ENCODE assay signal across 17 cellular contexts in genomic region chr22:44663256-44663999, GRCh38. TPM values are rescaled to one million over a fixed set of nuclear protein-coding genes. Genes with fewer than 3 reads are reported as not detected.
DNase-seq lines count a peak whose midpoint lies in the region; ATAC-seq and TF ChIP-seq lines count a peak whose summit lies in the region.
"Had no signal": no experiment of that assay in that cellular context is flagged by ENCODE, and none has a peak within 500 bp of the region (broad histone marks: within the 10 kb centered on the region; RNA-seq: fewer than 3 reads in every experiment).

No MANE protein-coding gene starts in this region.

- no peak for TF ChIP-seq EP300 in SK-N-SH (IDR thresholded peaks at IDR 0.05; ENCODE audit: borderline replicate concordance in 1 of 2, low read depth in 1 of 2, low read length in 1 of 2)
- no peak for TF ChIP-seq EP300 in sigmoid colon (IDR thresholded peaks at IDR 0.05)

- no peaks in the 10 kb centered on the region for H3K9me2 ChIP-seq in SK-N-SH
- H3K9me2 ChIP-seq in Loucy (replicated peaks; ENCODE audit: low read depth, low read length) = no peaks in the 10 kb centered on the region

- peak overlapping the region; percentile 70 to 74 for H3K4me3 Mint-ChIP-seq in effector memory CD8-positive, alpha-beta T cell

- H3K4me2 ChIP-seq in SK-N-SH (no peak overlapping the region), Loucy (ENCODE audit: low read depth, low read length, poor library complexity, severe bottlenecking) (peak overlapping the region; percentile 55)

- H2AFZ ChIP-seq in SK-N-SH (ENCODE audit: low read depth) (no peak overlapping the region), Loucy (ENCODE audit: low read length) (no peak overlapping the region)

- ATAC-seq in SK-N-SH treated with all-trans-retinoic acid at 6 μM for 48 hours = no peak
- no peak for ATAC-seq in effector memory CD8-positive, alpha-beta T cell (replicated peaks)
- ATAC-seq in GM19467 (IDR thresholded peaks at IDR 0.05; ENCODE audit: unreplicated experiment) = no peak
- no peak for ATAC-seq in HG02885 (IDR thresholded peaks at IDR 0.05; ENCODE audit: poor library complexity, unreplicated experiment)
- ATAC-seq: gastrocnemius medialis had no signal

- CTCF ChIA-PET in SK-N-SH (lab: Yijun Ruan, JAX) = interaction anchor here (0.6 to 1.8 kb wide), 4 partner anchors 22 to 585 kb away, joined by 3 to 5 read pairs (median 4); no protein-coding TSS in a partner anchor

- no peak for TF ChIP-seq POLR2A in sigmoid colon (IDR thresholded peaks at IDR 0.05)

- TF ChIP-seq RAD21 in SK-N-SH (IDR thresholded peaks at IDR 0.05; ENCODE audit: low read length) = no peak

- intact Hi-C loops in sigmoid colon (cut with DNase I) = no loop called here

- H3K4me1 Mint-ChIP-seq in effector memory CD8-positive, alpha-beta T cell (ENCODE audit: low read depth in 2 of 2) = peaks cover 44 to 52% of the 10 kb centered on the region in 2 donors

- no peak overlapping the region for H3K4me3 ChIP-seq in SK-N-SH (ENCODE audit: low read depth in 2 of 2, low read length in 1 of 2)
- peak overlapping the region; percentile 1 for H3K4me3 ChIP-seq in Loucy (ENCODE audit: low read length, poor library complexity, severe bottlenecking)
- no peak overlapping the region for H3K4me3 ChIP-seq in sigmoid colon
- H3K4me3 ChIP-seq: gastrocnemius medialis, left lung, thyroid gland had no signal

- H3K9me3 ChIP-seq in SK-N-SH = no peaks in the 10 kb centered on the region
- H3K9me3 ChIP-seq in Loucy (ENCODE audit: insufficient read depth, low read depth, low read length) = no peaks in the 10 kb centered on the region
- H3K9me3 ChIP-seq in sigmoid colon = no peaks in the 10 kb centered on the region
- H3K9me3 ChIP-seq: gastrocnemius medialis, thyroid gland had no signal

- no peaks in the 10 kb centered on the region for H3K27me3 ChIP-seq in SK-N-SH (ENCODE audit: insufficient read depth)
- H3K27me3 ChIP-seq in Loucy (ENCODE audit: insufficient read depth, low read length, poor library complexity, severe bottlenecking) = no peaks in the 10 kb centered on the region
- peaks cover 0 to 4% (median 0%) of the 10 kb centered on the region in 3 donors for H3K27me3 ChIP-seq in sigmoid colon
- H3K27me3 ChIP-seq: gastrocnemius medialis, thyroid gland had no signal

- H3K36me3 ChIP-seq in SK-N-SH (replicated peaks in 1 of 2; ENCODE audit: control insufficient read depth in 1 of 2, insufficient read depth in 2 of 2, low read length in 1 of 2) = no peaks in the 10 kb centered on the region
- H3K36me3 ChIP-seq in Loucy (ENCODE audit: insufficient read depth, low read length) = no peaks in the 10 kb centered on the region
- H3K36me3 ChIP-seq in sigmoid colon = no peaks in the 10 kb centered on the region
- H3K36me3 ChIP-seq: gastrocnemius medialis, left lung, thyroid gland had no signal

- H3K27ac Mint-ChIP-seq in effector memory CD8-positive, alpha-beta T cell = peak overlapping the region; percentile 87 to 88
- H3K27ac Mint-ChIP-seq: activated T-cell treated with anti-CD3 and anti-CD28 coated beads, Interleukin-2, amount 50 U/mL, for 72 hours had no signal

- H3K9me3 Mint-ChIP-seq in effector memory CD8-positive, alpha-beta T cell = no peaks in the 10 kb centered on the region
- H3K9me3 Mint-ChIP-seq: activated T-cell treated with anti-CD3 and anti-CD28 coated beads, Interleukin-2, amount 50 U/mL, for 72 hours; stimulated activated effector memory CD8-positive, alpha-beta T cell treated with anti-CD3 and anti-CD28 coated beads, Interleukin-12 subunit alpha, Interleukin-12 subunit beta, amount 100 ng/mL, for 72 hours had no signal

- WGBS in SK-N-SH (ENCODE audit: low lambda C conversion rate) = 45% methylated on average over 5 of the region's 5 CpGs
- 78 to 89% methylated on average over 5 of the region's 5 CpGs for WGBS in sigmoid colon, 2 donors

- DNase-seq in SK-N-SH (peak; percentile 6), sigmoid colon (peak; percentile 60), NCI-H1092 treated with DMSO at 0.1 percent for 48 hours (lab: John Stamatoyannopoulos, UW) (no peak)
- no peak for DNase-seq in effector memory CD8-positive, alpha-beta T cell
- DNase-seq: NCI-H1105, NCI-H2081 had no signal

- H3K27me3 Mint-ChIP-seq in effector memory CD8-positive, alpha-beta T cell = no peaks in the 10 kb centered on the region

- no peaks in the 10 kb centered on the region for H3F3A ChIP-seq in SK-N-SH (replicated peaks; ENCODE audit: insufficient read depth)
- H3F3A ChIP-seq in Loucy (ENCODE audit: low read depth) = no peaks in the 10 kb centered on the region

- H3K27ac ChIP-seq in SK-N-SH (ENCODE audit: low read depth in 2 of 2, low read length in 1 of 2) = no peak overlapping the region
- no peak overlapping the region for H3K27ac ChIP-seq in sigmoid colon
- H3K27ac ChIP-seq: 22Rv1, epithelial cell of prostate, gastrocnemius medialis had no signal

- POLR2A ChIA-PET in SK-N-SH (lab: Yijun Ruan, JAX) = no interaction called here

- peaks cover 24% of the 10 kb centered on the region for H3K36me3 Mint-ChIP-seq in effector memory CD8-positive, alpha-beta T cell (ENCODE audit: insufficient read depth)

- H4K20me1 ChIP-seq in SK-N-SH (ENCODE audit: insufficient read depth) (no peaks in the 10 kb centered on the region), Loucy (ENCODE audit: insufficient read depth, low read length, poor library complexity, severe bottlenecking) (no peaks in the 10 kb centered on the region)

- TF ChIP-seq CTCF in SK-N-SH (IDR thresholded peaks at IDR 0.05) = no peak
- no peak for TF ChIP-seq CTCF in Loucy (conservative IDR thresholded peaks at IDR 0.05; ENCODE audit: low read length)
- TF ChIP-seq CTCF in sigmoid colon (IDR thresholded peaks at IDR 0.05) = no peak

- H3K4me1 ChIP-seq in SK-N-SH (ENCODE audit: control insufficient read depth in 1 of 2, insufficient read depth in 2 of 2, low read depth in 1 of 2, low read length in 1 of 2) (peaks cover 0 to 21% of the 10 kb centered on the region in 2 experiments; a peak in 1 of 4 replicates), Loucy (ENCODE audit: insufficient read depth, low read length, poor library complexity, severe bottlenecking) (peaks cover 50% of the 10 kb centered on the region), sigmoid colon (peaks cover 0 to 27% (median 15%) of the 10 kb centered on the region in 4 donors)

- H3K79me2 ChIP-seq in SK-N-SH (ENCODE audit: insufficient read depth) (no peaks in the 10 kb centered on the region), Loucy (ENCODE audit: insufficient read depth, low read length) (no peaks in the 10 kb centered on the region)

- H3K9ac ChIP-seq in SK-N-SH (no peak overlapping the region), Loucy (ENCODE audit: low read depth, low read length, poor library complexity, severe bottlenecking) (peak overlapping the region; percentile 61)

TF ChIP-seq in SK-N-SH, 30 proteins besides CTCF, POLR2A, EP300 and RAD21 (continues in another document):
- TF ChIP-seq FOXM1 (IDR thresholded peaks at IDR 0.05; ENCODE audit: low read depth) (no peak), ELF1 (IDR thresholded peaks at IDR 0.05) (no peak), USF1 (IDR thresholded peaks at IDR 0.05; ENCODE audit: borderline replicate concordance, low read depth) (no peak), IRF3 (IDR thresholded peaks at IDR 0.05; ENCODE audit: low read depth, low read length) (no peak)

TF ChIP-seq in SK-N-SH treated with all-trans-retinoic acid at 6 μM for 48 hours, 23 proteins besides CTCF, POLR2A, EP300 and RAD21 (continues in another document):
- TF ChIP-seq CSRNP3 (CRISPR knock-in tag; IDR thresholded peaks at IDR 0.05) (no peak), ISL1 (CRISPR knock-in tag; IDR thresholded peaks at IDR 0.05) (no peak), ZC3H10 (CRISPR knock-in tag; IDR thresholded peaks at IDR 0.05) (no peak), SNAI2 (CRISPR knock-in tag; IDR thresholded peaks at IDR 0.05) (no peak), CSDC2 (CRISPR knock-in tag; IDR thresholded peaks at IDR 0.05) (no peak), ZNF70 (CRISPR knock-in tag; IDR thresholded peaks at IDR 0.05) (no peak), PPARA (CRISPR knock-in tag; IDR thresholded peaks at IDR 0.05; ENCODE audit: borderline replicate concordance) (no peak), PATZ1 (CRISPR knock-in tag; IDR thresholded peaks at IDR 0.05; ENCODE audit: borderline replicate concordance) (no peak), RARB (CRISPR knock-in tag; IDR thresholded peaks at IDR 0.05) (no peak), TOX (CRISPR knock-in tag; IDR thresholded peaks at IDR 0.05; ENCODE audit: borderline replicate concordance) (no peak), OSR1 (CRISPR knock-in tag; IDR thresholded peaks at IDR 0.05) (no peak)

RNA-seq across cellular contexts. Expression of gene PRR5, which starts 38.6 kb away (rescaled TPM):
- 1.3 TPM in 2 replicates for polyA plus RNA-seq in SK-N-SH (2012; rRNA removed)
- polyA plus RNA-seq in SK-N-SH (2012; cell fraction: cytosol; rRNA removed) = 0.86 and 1.4 TPM in 2 replicates
- polyA plus RNA-seq in SK-N-SH (2012; cell fraction: nucleus; rRNA removed) = 2.5 and 2.6 TPM in 2 replicates
- 10 to 100 TPM in 2 of 4 donors, 1 to 10 TPM in 2; 7.9 to 13.6 (median 10.6) TPM for total RNA-seq in sigmoid colon
- 10 to 100 TPM; 12.7 to 35.6 (median 13.2) TPM for polyA plus RNA-seq in sigmoid colon

Comparison
In these comparisons a context has a peak if more than half of its experiments do, and no peak if none do; other contexts are left out.
1. DNase-seq: peak in SK-N-SH (single experiment) and sigmoid colon (single experiment); none in effector memory CD8-positive, alpha-beta T cell (0 of 3) and NCI-H1092 treated with DMSO at 0.1 percent for 48 hours (single experiment).